In the genomic region with DNA sequence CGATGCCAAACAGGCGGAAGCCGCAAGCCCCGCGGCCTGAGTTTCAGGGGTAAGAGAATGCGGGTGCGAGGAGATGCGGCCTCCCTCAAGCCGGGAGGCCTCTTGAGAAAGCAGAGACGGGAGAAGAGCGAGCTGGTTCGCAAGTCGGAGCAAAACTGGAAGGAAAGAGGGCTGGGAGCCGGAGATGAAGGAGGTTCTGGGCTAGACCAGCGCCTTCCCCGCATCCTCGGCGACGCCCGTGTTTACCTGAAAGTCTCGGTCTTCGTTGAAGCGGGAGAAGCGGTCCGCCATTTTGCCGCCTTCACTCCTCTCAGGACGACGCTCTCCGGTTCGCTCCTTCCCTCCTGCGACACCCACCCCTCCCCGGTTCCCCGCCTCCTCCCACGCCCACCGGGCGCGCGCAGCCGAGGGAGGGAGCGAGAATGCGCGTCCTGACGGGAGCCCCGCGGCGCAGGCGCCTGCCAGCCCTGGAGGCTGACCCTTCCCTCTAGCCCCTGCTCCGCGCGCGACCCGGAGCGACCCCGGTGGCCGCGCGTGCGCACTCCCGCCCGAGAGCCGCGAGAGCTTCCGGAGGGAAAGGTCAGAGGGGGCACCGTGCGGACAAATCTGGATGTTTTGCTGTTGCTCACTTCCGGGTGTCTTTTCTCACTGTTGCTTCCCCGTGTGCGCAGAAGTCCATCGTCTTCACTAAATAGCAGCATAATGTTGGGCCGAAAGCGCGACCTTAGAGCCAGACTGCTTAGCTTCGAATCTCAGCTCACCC, we compare ENCODE assay signal across 8 cellular contexts. TPM values are rescaled to one million over a fixed set of nuclear protein-coding genes. Genes with fewer than 3 reads are reported as not detected.
A peak's percentile ranks its signal among the peaks of the same experiment; 100 is the strongest.
DNase-seq lines count a peak whose midpoint lies in the region; ATAC-seq, FAIRE-seq and TF ChIP-seq lines count a peak whose summit lies in the region.

A gene (minus strand): TSS at position 327 of the 763 bp plus-strand sequence. CDS start 36 bp downstream, at position 291.

- H3K27ac Mint-ChIP-seq in astrocyte (ENCODE audit: unreplicated experiment), result peak within 1 kb of the TSS; percentile 98

- H3K27ac ChIP-seq in astrocyte (ENCODE audit: low read depth, low read length) (peak within 1 kb of the TSS; percentile 95), aorta (ENCODE audit: low read depth in 1 of 2, low read length in 2 of 2) (peak within 1 kb of the TSS; percentile 1 to 85)

- peak within 1 kb of the TSS; percentile 96 for H3K4me2 ChIP-seq in astrocyte (ENCODE audit: low read length)

- peaks cover 19% of the 10 kb centered on the region for H3K4me1 Mint-ChIP-seq in astrocyte (ENCODE audit: low read depth, unreplicated experiment)

- ATAC-seq in GM18508 (IDR thresholded peaks at IDR 0.05; ENCODE audit: insufficient read depth, unreplicated experiment), result peak; percentile 49
- ATAC-seq in HG02981 (IDR thresholded peaks at IDR 0.05; ENCODE audit: unreplicated experiment), result peak; percentile 86
- ATAC-seq in aorta (ENCODE audit: low FRiP score), result peak; percentile 100

- FAIRE-seq in astrocyte (lab: Jason Lieb, UNC), result no peak

- no peaks in the 10 kb centered on the region for H3K9me3 ChIP-seq in astrocyte (ENCODE audit: insufficient read depth, low read depth, low read length)
- no peaks in the 10 kb centered on the region for H3K9me3 ChIP-seq in aorta (ENCODE audit: control insufficient read depth, low read length)

- peak within 1 kb of the TSS; percentile 99 for H3K9ac ChIP-seq in astrocyte (ENCODE audit: low read length)

- H3K4me3 Mint-ChIP-seq in astrocyte (ENCODE audit: unreplicated experiment), result peak within 1 kb of the TSS; percentile 96

- H3K4me3 ChIP-seq in astrocyte (ENCODE audit: insufficient read depth, low read depth, low read length) (peak within 1 kb of the TSS; percentile 87), aorta (ENCODE audit: low read length in 2 of 2) (peak within 1 kb of the TSS; percentile 83 to 99)

- peak within 1 kb of the TSS; percentile 85 for H2AFZ ChIP-seq in astrocyte (ENCODE audit: low read depth, low read length)

- no peaks in the 10 kb centered on the region for H3K27me3 ChIP-seq in astrocyte (ENCODE audit: insufficient read depth, low read length)
- H3K27me3 ChIP-seq in aorta (ENCODE audit: control insufficient read depth in 1 of 2, insufficient read depth in 2 of 2, low read length in 1 of 2), result no peaks in the 10 kb centered on the region

- peaks cover 41% of the 10 kb centered on the region for H4K20me1 ChIP-seq in astrocyte (ENCODE audit: insufficient read depth, low read length)

- H3K36me3 ChIP-seq in astrocyte (ENCODE audit: insufficient read depth, low read length) (no peaks in the 10 kb centered on the region), aorta (ENCODE audit: control insufficient read depth in 1 of 2, insufficient read depth in 2 of 2, low read length in 1 of 2) (no peaks in the 10 kb centered on the region)

- no peak for TF ChIP-seq CTCF in astrocyte (IDR thresholded peaks at IDR 0.05; ENCODE audit: insufficient read depth, low read depth, low read length)

- peaks cover 9% of the 10 kb centered on the region for H3K4me1 ChIP-seq in astrocyte (ENCODE audit: insufficient read depth, low read length)
- peaks cover 2 to 3% of the 10 kb centered on the region in 2 donors for H3K4me1 ChIP-seq in aorta (ENCODE audit: control insufficient read depth in 1 of 2, insufficient read depth in 2 of 2, low read length in 2 of 2)

- H3K9me3 Mint-ChIP-seq in astrocyte (ENCODE audit: unreplicated experiment), result no peaks in the 10 kb centered on the region

- DNase-seq in NCI-H2029 treated with DMSO at 0.1 percent for 48 hours (lab: John Stamatoyannopoulos, UW) (peak; percentile 53), T-helper 22 cell (ENCODE audit: low read depth) (peak; percentile 88), astrocyte (ENCODE audit: low read depth) (peak; percentile 75), hepatic stellate cell (ENCODE audit: low spot score) (peak; percentile 97), renal cortical epithelial cell (ENCODE audit: low read depth) (peak; percentile 79), aorta (peak; percentile 97 to 98)

- intact Hi-C loops in aorta (cut with DNase I), result loop anchor here in 1 of 2 donors (5.0 to 10.0 kb wide), 3 partner anchors 36 to 288 kb away; a partner anchor contains a TSS

- WGBS in aorta, 2 donors, result 0 to 1% methylated on average over 71 to 73 of the region's 73 CpGs

- no peaks in the 10 kb centered on the region for H3K36me3 Mint-ChIP-seq in astrocyte (ENCODE audit: low read depth, unreplicated experiment)

- H3K79me2 ChIP-seq in astrocyte (ENCODE audit: insufficient read depth, low read length), result peaks cover 56% of the 10 kb centered on the region

- no peaks in the 10 kb centered on the region for H3K27me3 Mint-ChIP-seq in astrocyte (ENCODE audit: low read depth, unreplicated experiment)

RNA-seq across cellular contexts. Expression of the gene that starts here (rescaled TPM):
- total RNA-seq in astrocyte (38.0 and 43.3 TPM in 2 replicates), renal cortical epithelial cell (8.0 and 43.8 TPM in 2 replicates), aorta (10 to 100 TPM; 42.7 to 56.5 TPM)
- 10 to 100 TPM in 1 of 2 donors, 1 to 10 TPM in 1; 4.9 to 11.8 TPM for polyA plus RNA-seq in aorta

Comparison
In these comparisons a context has a peak if more than half of its experiments do, and no peak if none do; other contexts are left out.
1. Peak in every context shown above with its lines: DNase-seq, ATAC-seq, H3K4me3 ChIP-seq and H3K27ac ChIP-seq.
2. ATAC-seq: peak in every context shown above with its lines; median percentile 100 in aorta; 86 in HG02981; 49 in GM18508.